ENCODE assay signal across 8 cellular contexts in the genomic region with DNA sequence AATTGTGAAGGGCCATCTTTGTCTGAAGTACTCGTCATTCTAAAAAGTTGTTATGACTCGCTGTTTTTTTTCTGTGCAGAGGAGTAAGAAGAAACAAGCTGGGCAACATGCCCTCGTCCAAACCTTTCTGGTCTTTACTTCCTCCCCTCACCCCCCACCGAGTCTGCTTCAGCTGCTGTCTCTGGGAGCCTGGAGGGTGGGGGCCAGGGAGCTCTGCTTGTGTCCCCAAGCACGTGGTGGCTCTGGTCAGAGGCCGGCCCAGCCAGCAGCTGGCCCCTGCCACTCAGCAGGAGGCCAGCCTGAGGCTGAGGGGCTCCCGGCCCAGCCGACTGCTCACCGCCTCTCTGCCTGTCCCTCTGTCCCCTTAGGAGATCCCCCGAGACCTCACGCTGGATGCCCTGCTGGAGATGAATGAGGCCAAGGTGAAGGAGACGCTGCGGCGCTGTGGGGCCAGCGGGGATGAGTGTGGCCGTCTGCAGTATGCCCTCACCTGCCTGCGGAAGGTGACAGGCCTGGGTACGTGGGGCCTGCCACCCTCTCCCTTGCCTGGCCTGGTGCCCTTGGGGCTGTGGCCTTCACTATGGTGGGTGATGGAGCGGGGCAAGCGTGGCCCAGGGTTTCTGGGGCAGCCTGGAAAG. TPM values are rescaled to one million over a fixed set of nuclear protein-coding genes. Genes with fewer than 3 reads are reported as not detected.
DNase-seq lines count a peak whose midpoint lies in the region; ATAC-seq, FAIRE-seq and TF ChIP-seq lines count a peak whose summit lies in the region.

No MANE protein-coding gene starts in this region.

- BruUV-seq in Panc1 (replicated peaks; lab: Mats Ljungman, UMichigan) = no TSS peak

- FAIRE-seq in GM19239 (lab: Jason Lieb, UNC) = no peak

- POLR2A ChIA-PET in Panc1 (lab: Charles Lee) = no interaction called here

- peak overlapping the region; percentile 42 for H3K27ac ChIP-seq in Panc1 (ENCODE audit: low read length)

- H3K4me1 ChIP-seq in Panc1 (ENCODE audit: control insufficient read depth, insufficient read depth, low read length) = peaks cover 23% of the 10 kb centered on the region

- no peaks in the 10 kb centered on the region for H3K27me3 Mint-ChIP-seq in nephron (ENCODE audit: low read depth)

- peak; percentile 56 for DNase-seq in AG08396 (ENCODE audit: low spot score)
- no peak for DNase-seq in Panc1 (ENCODE audit: low read depth, low spot score)
- DNase-seq in epithelial cell of esophagus (ENCODE audit: low read depth) = peak; percentile 36
- no peak for DNase-seq in GM19239 (ENCODE audit: insufficient read length, low spot score)
- no peak for DNase-seq in NCI-H345 treated with DMSO at 0.1 percent for 48 hours (lab: John Stamatoyannopoulos, UW; ENCODE audit: unreplicated experiment)

- H3K27ac Mint-ChIP-seq in nephron = peak overlapping the region; percentile 63 to 92 (median 86)

- no peaks in the 10 kb centered on the region for H3K9me3 Mint-ChIP-seq in nephron

- H3K9me3 ChIP-seq in Panc1 (ENCODE audit: control insufficient read depth, insufficient read depth, low read depth, low read length) = no peaks in the 10 kb centered on the region

- CTCF ChIA-PET in Panc1 (lab: Charles Lee) = no interaction called here

- intact Hi-C loops in Panc1 (cut with micrococcal nuclease; ENCODE audit: unreplicated experiment) = no loop called here

- peaks cover 77% of the 10 kb centered on the region for H3K4me1 Mint-ChIP-seq in nephron

- no peaks in the 10 kb centered on the region for H3K36me3 Mint-ChIP-seq in nephron (ENCODE audit: low read depth)

- H3K4me3 ChIP-seq in Panc1 (ENCODE audit: low read depth in 2 of 2, low read length in 2 of 2) (no peak overlapping the region), epithelial cell of esophagus (ENCODE audit: low read length) (no peak overlapping the region)

- ATAC-seq in Panc1 (peak; percentile 30), GM21360 (IDR thresholded peaks at IDR 0.05; ENCODE audit: unreplicated experiment) (no peak), HG02884 (IDR thresholded peaks at IDR 0.05; ENCODE audit: unreplicated experiment) (no peak)

- peak overlapping the region; percentile 32 to 87 (median 72) for H3K4me3 Mint-ChIP-seq in nephron

- no peaks in the 10 kb centered on the region for H3K27me3 ChIP-seq in Panc1 (ENCODE audit: control insufficient read depth, insufficient read depth, low read length)

- in situ Hi-C loops in Panc1 (cut with HindIII; ENCODE audit: low pct_unique_long_range_greater_than_20kb, low sequenced_read_pairs) = no loop called here

- H3K36me3 ChIP-seq in Panc1 (ENCODE audit: control insufficient read depth, insufficient read depth, low read length) = no peaks in the 10 kb centered on the region

- TF ChIP-seq CTCF in Panc1 (IDR thresholded peaks at IDR 0.05) (no peak), epithelial cell of esophagus (IDR thresholded peaks at IDR 0.05; ENCODE audit: insufficient read depth, low read depth, low read length, missing control alignments) (no peak), nephron (IDR thresholded peaks at IDR 0.05; ENCODE audit: unreplicated experiment in 3 of 3) (no peak)

RNA-seq across cellular contexts. Expression of a gene that starts 53.7 kb away (rescaled TPM):
- 1.6 TPM for total RNA-seq in Panc1 (2021; ENCODE audit: unreplicated experiment)
- polyA plus RNA-seq in Panc1 (2012; ENCODE audit: insufficient read length) = 1.2 TPM

Comparison
In these comparisons a context has a peak if more than half of its experiments do, and no peak if none do; other contexts are left out.
1. DNase-seq: peak in AG08396 (single experiment) and epithelial cell of esophagus (single experiment); none in Panc1 (single experiment), GM19239 (single experiment) and NCI-H345 treated with DMSO at 0.1 percent for 48 hours (single experiment).